ENCODE assay signal across 2 cellular contexts in genomic region chr6:111984516-111985201, GRCh38.
TF ChIP-seq lines count a peak whose summit lies in the region.

No MANE protein-coding gene starts in this region.

TF ChIP-seq in H1, 55 proteins besides CTCF, POLR2A, EP300 and RAD21 (continues in another document):
- TF ChIP-seq SIX5 (IDR thresholded peaks at IDR 0.05; ENCODE audit: low read depth, low read length) (no peak), RNF2 (IDR thresholded peaks at IDR 0.05; ENCODE audit: borderline replicate concordance, low read depth, low read length, missing control alignments, poor library complexity, severe bottlenecking) (no peak), FOSL1 (IDR thresholded peaks at IDR 0.05; ENCODE audit: insufficient read depth, low read depth, low read length) (no peak), CHD7 (IDR thresholded peaks at IDR 0.05; ENCODE audit: insufficient replicate concordance, low read length) (no peak), ASH2L (IDR thresholded peaks at IDR 0.05; ENCODE audit: low read length) (no peak), SAP30 (IDR thresholded peaks at IDR 0.05; ENCODE audit: insufficient read depth, insufficient replicate concordance, low read length) (no peak), RXRA (IDR thresholded peaks at IDR 0.05; ENCODE audit: insufficient read depth, low read depth, low read length) (no peak), USF2 (IDR thresholded peaks at IDR 0.05; ENCODE audit: low read length) (no peak), TAF1 (IDR thresholded peaks at IDR 0.05; ENCODE audit: low read depth, low read length) (no peak), RFX5 (IDR thresholded peaks at IDR 0.05; ENCODE audit: borderline replicate concordance, low read depth, low read length) (no peak), KDM5A (IDR thresholded peaks at IDR 0.05; ENCODE audit: low read length) (no peak), EGR1 (IDR thresholded peaks at IDR 0.05; ENCODE audit: borderline replicate concordance, low read depth, low read length) (no peak), CHD2 (IDR thresholded peaks at IDR 0.05; ENCODE audit: low read length) (no peak), RBBP5 (IDR thresholded peaks at IDR 0.05; ENCODE audit: borderline replicate concordance, low read depth, low read length) (no peak; the same call in 1 of the 2 replicates), SIN3A (conservative IDR thresholded peaks at IDR 0.05 in 1 of 2, IDR thresholded peaks at IDR 0.05 in 1 of 2; ENCODE audit: low read depth in 1 of 2, low read length in 2 of 2) (no peak), SUZ12 (IDR thresholded peaks at IDR 0.05; ENCODE audit: low read length) (no peak), PHF8 (conservative IDR thresholded peaks at IDR 0.05; ENCODE audit: low read depth, low read length) (no peak), TAF7 (optimal IDR thresholded peaks at IDR 0.05; ENCODE audit: borderline replicate concordance, low read depth, low read length) (no peak), BCL11A (IDR thresholded peaks at IDR 0.05; ENCODE audit: low read depth in 2 of 2, low read length in 2 of 2) (no peak)

TF ChIP-seq in neural cell, 6 proteins besides CTCF, POLR2A, EP300 and RAD21:
- TF ChIP-seq REST (IDR thresholded peaks at IDR 0.05; ENCODE audit: borderline replicate concordance) (peak; percentile 89), TAF1 (IDR thresholded peaks at IDR 0.05; ENCODE audit: low read depth) (no peak)
